1 cellular context compared by ENCODE assay signal in the genomic region with DNA sequence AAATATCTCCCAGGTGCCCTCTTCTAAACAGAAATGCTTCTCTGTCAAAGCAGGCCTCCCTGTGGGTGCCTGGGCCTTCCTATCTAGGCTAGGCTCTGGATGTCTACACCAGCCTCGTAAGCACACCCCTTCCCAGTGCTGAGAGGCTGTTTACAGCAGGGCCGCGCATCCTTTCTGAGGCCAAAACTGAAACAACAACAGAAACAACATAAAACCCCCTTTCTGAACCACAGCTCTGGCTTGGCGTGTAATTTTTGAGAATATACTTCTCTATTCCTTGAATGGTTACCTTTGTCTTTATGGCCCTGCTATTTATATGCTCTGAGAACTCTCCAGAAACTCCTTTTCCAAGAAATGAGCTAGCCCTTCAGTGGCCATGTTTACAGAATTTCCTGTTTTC.
TF ChIP-seq lines count a peak whose summit lies in the region.

No MANE protein-coding gene starts in this region.

TF ChIP-seq in GM23338, 12 proteins besides CTCF, POLR2A, EP300 and RAD21 (continued from another document):
- TF ChIP-seq, protein P1, sequence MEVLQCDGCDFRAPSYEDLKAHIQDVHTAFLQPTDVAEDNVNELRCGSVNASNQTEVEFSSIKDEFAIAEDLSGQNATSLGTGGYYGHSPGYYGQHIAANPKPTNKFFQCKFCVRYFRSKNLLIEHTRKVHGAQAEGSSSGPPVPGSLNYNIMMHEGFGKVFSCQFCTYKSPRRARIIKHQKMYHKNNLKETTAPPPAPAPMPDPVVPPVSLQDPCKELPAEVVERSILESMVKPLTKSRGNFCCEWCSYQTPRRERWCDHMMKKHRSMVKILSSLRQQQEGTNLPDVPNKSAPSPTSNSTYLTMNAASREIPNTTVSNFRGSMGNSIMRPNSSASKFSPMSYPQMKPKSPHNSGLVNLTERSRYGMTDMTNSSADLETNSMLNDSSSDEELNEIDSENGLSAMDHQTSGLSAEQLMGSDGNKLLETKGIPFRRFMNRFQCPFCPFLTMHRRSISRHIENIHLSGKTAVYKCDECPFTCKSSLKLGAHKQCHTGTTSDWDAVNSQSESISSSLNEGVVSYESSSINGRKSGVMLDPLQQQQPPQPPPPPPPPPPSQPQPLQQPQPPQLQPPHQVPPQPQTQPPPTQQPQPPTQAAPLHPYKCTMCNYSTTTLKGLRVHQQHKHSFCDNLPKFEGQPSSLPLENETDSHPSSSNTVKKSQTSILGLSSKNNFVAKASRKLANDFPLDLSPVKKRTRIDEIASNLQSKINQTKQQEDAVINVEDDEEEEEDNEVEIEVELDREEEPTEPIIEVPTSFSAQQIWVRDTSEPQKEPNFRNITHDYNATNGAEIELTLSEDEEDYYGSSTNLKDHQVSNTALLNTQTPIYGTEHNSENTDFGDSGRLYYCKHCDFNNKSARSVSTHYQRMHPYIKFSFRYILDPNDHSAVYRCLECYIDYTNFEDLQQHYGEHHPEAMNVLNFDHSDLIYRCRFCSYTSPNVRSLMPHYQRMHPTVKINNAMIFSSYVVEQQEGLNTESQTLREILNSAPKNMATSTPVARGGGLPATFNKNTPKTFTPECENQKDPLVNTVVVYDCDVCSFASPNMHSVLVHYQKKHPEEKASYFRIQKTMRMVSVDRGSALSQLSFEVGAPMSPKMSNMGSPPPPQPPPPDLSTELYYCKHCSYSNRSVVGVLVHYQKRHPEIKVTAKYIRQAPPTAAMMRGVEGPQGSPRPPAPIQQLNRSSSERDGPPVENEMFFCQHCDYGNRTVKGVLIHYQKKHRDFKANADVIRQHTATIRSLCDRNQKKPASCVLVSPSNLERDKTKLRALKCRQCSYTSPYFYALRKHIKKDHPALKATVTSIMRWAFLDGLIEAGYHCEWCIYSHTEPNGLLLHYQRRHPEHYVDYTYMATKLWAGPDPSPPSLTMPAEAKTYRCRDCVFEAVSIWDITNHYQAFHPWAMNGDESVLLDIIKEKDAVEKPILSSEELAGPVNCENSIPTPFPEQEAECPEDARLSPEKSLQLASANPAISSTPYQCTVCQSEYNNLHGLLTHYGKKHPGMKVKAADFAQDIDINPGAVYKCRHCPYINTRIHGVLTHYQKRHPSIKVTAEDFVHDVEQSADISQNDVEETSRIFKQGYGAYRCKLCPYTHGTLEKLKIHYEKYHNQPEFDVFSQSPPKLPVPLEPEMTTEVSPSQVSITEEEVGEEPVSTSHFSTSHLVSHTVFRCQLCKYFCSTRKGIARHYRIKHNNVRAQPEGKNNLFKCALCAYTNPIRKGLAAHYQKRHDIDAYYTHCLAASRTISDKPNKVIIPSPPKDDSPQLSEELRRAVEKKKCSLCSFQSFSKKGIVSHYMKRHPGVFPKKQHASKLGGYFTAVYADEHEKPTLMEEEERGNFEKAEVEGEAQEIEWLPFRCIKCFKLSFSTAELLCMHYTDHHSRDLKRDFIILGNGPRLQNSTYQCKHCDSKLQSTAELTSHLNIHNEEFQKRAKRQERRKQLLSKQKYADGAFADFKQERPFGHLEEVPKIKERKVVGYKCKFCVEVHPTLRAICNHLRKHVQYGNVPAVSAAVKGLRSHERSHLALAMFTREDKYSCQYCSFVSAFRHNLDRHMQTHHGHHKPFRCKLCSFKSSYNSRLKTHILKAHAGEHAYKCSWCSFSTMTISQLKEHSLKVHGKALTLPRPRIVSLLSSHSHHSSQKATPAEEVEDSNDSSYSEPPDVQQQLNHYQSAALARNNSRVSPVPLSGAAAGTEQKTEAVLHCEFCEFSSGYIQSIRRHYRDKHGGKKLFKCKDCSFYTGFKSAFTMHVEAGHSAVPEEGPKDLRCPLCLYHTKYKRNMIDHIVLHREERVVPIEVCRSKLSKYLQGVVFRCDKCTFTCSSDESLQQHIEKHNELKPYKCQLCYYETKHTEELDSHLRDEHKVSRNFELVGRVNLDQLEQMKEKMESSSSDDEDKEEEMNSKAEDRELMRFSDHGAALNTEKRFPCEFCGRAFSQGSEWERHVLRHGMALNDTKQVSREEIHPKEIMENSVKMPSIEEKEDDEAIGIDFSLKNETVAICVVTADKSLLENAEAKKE (CRISPR knock-in tag; IDR thresholded peaks at IDR 0.05), result no peak
- TF ChIP-seq EZH2phosphoT487 (IDR thresholded peaks at IDR 0.05; ENCODE audit: unreplicated experiment), result no peak
- no peak for TF ChIP-seq POLR2AphosphoS5 (IDR thresholded peaks at IDR 0.05; ENCODE audit: low read depth)
- no peak for TF ChIP-seq ZNF114 (CRISPR knock-in tag; IDR thresholded peaks at IDR 0.05)
- TF ChIP-seq JUNB (IDR thresholded peaks at IDR 0.05; ENCODE audit: unreplicated experiment), result no peak
- TF ChIP-seq, protein P2, sequence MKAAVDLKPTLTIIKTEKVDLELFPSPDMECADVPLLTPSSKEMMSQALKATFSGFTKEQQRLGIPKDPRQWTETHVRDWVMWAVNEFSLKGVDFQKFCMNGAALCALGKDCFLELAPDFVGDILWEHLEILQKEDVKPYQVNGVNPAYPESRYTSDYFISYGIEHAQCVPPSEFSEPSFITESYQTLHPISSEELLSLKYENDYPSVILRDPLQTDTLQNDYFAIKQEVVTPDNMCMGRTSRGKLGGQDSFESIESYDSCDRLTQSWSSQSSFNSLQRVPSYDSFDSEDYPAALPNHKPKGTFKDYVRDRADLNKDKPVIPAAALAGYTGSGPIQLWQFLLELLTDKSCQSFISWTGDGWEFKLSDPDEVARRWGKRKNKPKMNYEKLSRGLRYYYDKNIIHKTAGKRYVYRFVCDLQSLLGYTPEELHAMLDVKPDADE (IDR thresholded peaks at IDR 0.05), result no peak
